In the genomic region with DNA sequence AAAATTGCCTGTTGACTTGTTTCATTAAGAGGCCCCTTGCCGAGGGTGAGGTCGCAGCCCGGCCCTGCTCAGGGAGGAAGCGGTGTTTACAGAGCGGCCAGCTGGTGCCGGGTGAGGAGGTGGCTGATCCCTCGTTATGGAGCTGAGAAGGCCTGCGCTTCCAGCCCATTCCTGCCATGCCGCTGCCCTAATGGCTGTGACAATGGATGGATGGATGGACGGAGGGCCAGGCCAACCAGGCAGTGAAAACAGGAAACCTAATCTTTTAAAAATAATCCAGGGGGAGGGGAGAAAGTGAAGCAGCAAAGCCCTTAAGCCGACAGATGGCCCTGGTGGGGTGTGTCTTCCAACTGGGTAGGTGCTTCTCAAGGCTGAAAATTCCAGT, we compare ENCODE assay signal across 8 cellular contexts. TPM values are rescaled to one million over a fixed set of nuclear protein-coding genes. Genes with fewer than 3 reads are reported as not detected.
DNase-seq lines count a peak whose midpoint lies in the region; ATAC-seq and TF ChIP-seq lines count a peak whose summit lies in the region.

No MANE protein-coding gene starts in this region.

- DNase-seq in activated naive CD4-positive, alpha-beta T cell (lab: John Stamatoyannopoulos, UW) = no peak
- DNase-seq in NOMO-1 treated with DMSO at 0.1 percent for 48 hours (lab: John Stamatoyannopoulos, UW; ENCODE audit: unreplicated experiment) (peak; percentile 54), OCI-M2 (lab: John Stamatoyannopoulos, UW; ENCODE audit: unreplicated experiment) (no peak), amniotic stem cell (lab: John Stamatoyannopoulos, UW) (no peak)
- DNase-seq in effector memory CD4-positive, alpha-beta T cell = no peak

- peak overlapping the region; percentile 59 for H3K27ac ChIP-seq in effector memory CD4-positive, alpha-beta T cell (ENCODE audit: insufficient read depth, low read length, poor library complexity, severe bottlenecking)
- H3K27ac ChIP-seq in neural cell (ENCODE audit: low read length) = peak overlapping the region; percentile 16

- H3K9me3 Mint-ChIP-seq in activated naive CD4-positive, alpha-beta T cell treated with anti-CD3 and anti-CD28 coated beads, Interleukin-2, amount 50 U/mL, for 24 hours = no peaks in the 10 kb centered on the region

- H3K79me2 ChIP-seq in neural cell (replicated peaks; ENCODE audit: insufficient read depth, low read length) = peaks cover 84% of the 10 kb centered on the region

- H3K4me1 ChIP-seq in effector memory CD4-positive, alpha-beta T cell (ENCODE audit: control insufficient read depth, insufficient read depth, low read length, poor library complexity, severe bottlenecking) = peaks cover 84% of the 10 kb centered on the region

- peak overlapping the region; percentile 92 for H3K27ac Mint-ChIP-seq in activated naive CD4-positive, alpha-beta T cell treated with anti-CD3 and anti-CD28 coated beads, Interleukin-2, amount 50 U/mL, for 24 hours

- TF ChIP-seq CTCF in neural cell (IDR thresholded peaks at IDR 0.05; ENCODE audit: poor library complexity, severe bottlenecking) = no peak

- H3K27me3 ChIP-seq in effector memory CD4-positive, alpha-beta T cell (replicated peaks; ENCODE audit: control insufficient read depth, insufficient read depth, low read length, poor library complexity, severe bottlenecking) = no peaks in the 10 kb centered on the region
- no peaks in the 10 kb centered on the region for H3K27me3 ChIP-seq in neural cell (ENCODE audit: insufficient read depth, low read depth, low read length)

- H3K9ac ChIP-seq in neural cell (ENCODE audit: low read length) = no peak overlapping the region

- H4K20me1 ChIP-seq in neural cell (ENCODE audit: insufficient read depth) = peaks cover 11% of the 10 kb centered on the region

- no peaks in the 10 kb centered on the region for H3K36me3 ChIP-seq in effector memory CD4-positive, alpha-beta T cell (ENCODE audit: control insufficient read depth, insufficient read depth, low read length)
- no peaks in the 10 kb centered on the region for H3K36me3 ChIP-seq in neural cell (ENCODE audit: insufficient read depth, low read length)

- no peak for ATAC-seq in HG03039 (IDR thresholded peaks at IDR 0.05; ENCODE audit: unreplicated experiment)

- no peak overlapping the region for H2AFZ ChIP-seq in neural cell (ENCODE audit: low read depth, low read length)

- H3K4me3 ChIP-seq in effector memory CD4-positive, alpha-beta T cell (ENCODE audit: insufficient read depth, low read depth, low read length, poor library complexity, severe bottlenecking) = peak overlapping the region; percentile 19
- H3K4me3 ChIP-seq in neural cell (ENCODE audit: low read length) = peak overlapping the region; percentile 40

- peak overlapping the region; percentile 84 for H3K4me3 Mint-ChIP-seq in activated naive CD4-positive, alpha-beta T cell treated with anti-CD3 and anti-CD28 coated beads, Interleukin-2, amount 50 U/mL, for 24 hours

- no peaks in the 10 kb centered on the region for H3K9me3 ChIP-seq in effector memory CD4-positive, alpha-beta T cell (ENCODE audit: control insufficient read depth, low read length)
- H3K9me3 ChIP-seq in neural cell (ENCODE audit: low read length) = no peaks in the 10 kb centered on the region

- H3K36me3 Mint-ChIP-seq in activated naive CD4-positive, alpha-beta T cell treated with anti-CD3 and anti-CD28 coated beads, Interleukin-2, amount 50 U/mL, for 24 hours = peaks cover 2% of the 10 kb centered on the region

- H3K27me3 Mint-ChIP-seq in activated naive CD4-positive, alpha-beta T cell treated with anti-CD3 and anti-CD28 coated beads, Interleukin-2, amount 50 U/mL, for 24 hours = no peaks in the 10 kb centered on the region

- H3F3A ChIP-seq in neural cell (ENCODE audit: insufficient read depth, low read length, poor library complexity, severe bottlenecking) = no peaks in the 10 kb centered on the region

- H3K4me2 ChIP-seq in neural cell (ENCODE audit: low read length) = no peak overlapping the region

- peaks cover 100% of the 10 kb centered on the region for H3K4me1 Mint-ChIP-seq in activated naive CD4-positive, alpha-beta T cell treated with anti-CD3 and anti-CD28 coated beads, Interleukin-2, amount 50 U/mL, for 24 hours

- H3K9me2 ChIP-seq in neural cell (ENCODE audit: insufficient read depth, low read length) = no peaks in the 10 kb centered on the region

- no peak for TF ChIP-seq RAD21 in neural cell (conservative IDR thresholded peaks at IDR 0.05)

- TF ChIP-seq EP300 in neural cell (conservative IDR thresholded peaks at IDR 0.05; ENCODE audit: poor library complexity, severe bottlenecking) = no peak

TF ChIP-seq in neural cell, 6 proteins besides CTCF, POLR2A, EP300 and RAD21:
- no peak for TF ChIP-seq REST (IDR thresholded peaks at IDR 0.05; ENCODE audit: borderline replicate concordance)
- TF ChIP-seq SMC3 (conservative IDR thresholded peaks at IDR 0.05; ENCODE audit: poor library complexity) = no peak
- TF ChIP-seq POLR2AphosphoS5 (IDR thresholded peaks at IDR 0.05) = peak; percentile 14

RNA-seq across cellular contexts. Expression of gene BCR, which starts 38.5 kb away (rescaled TPM):
- 53.6 and 57.5 TPM in 2 replicates for polyA plus RNA-seq in neural cell
- 103 and 118 TPM in 2 replicates for polyA minus RNA-seq in neural cell
